ENCODE assay signal across 10 cellular contexts in genomic region chr6:159941286-159942113, GRCh38. TPM values are rescaled to one million over a fixed set of nuclear protein-coding genes. Genes with fewer than 3 reads are reported as not detected.
DNase-seq lines count a peak whose midpoint lies in the region; ATAC-seq and TF ChIP-seq lines count a peak whose summit lies in the region.
"Had no signal": no experiment of that assay in that cellular context is flagged by ENCODE, and none has a peak within 500 bp of the region (broad histone marks: within the 10 kb centered on the region; RNA-seq: fewer than 3 reads in every experiment).

No MANE protein-coding gene starts in this region.

- no peak overlapping the region for H3K27ac Mint-ChIP-seq in chondrocyte (ENCODE audit: unreplicated experiment)
- H3K27ac Mint-ChIP-seq: activated naive CD8-positive, alpha-beta T cell had no signal

- H3K9me3 ChIP-seq in RWPE2 (ENCODE audit: severe bottlenecking) (peaks cover 5% of the 10 kb centered on the region), MG63 (peaks cover 18% of the 10 kb centered on the region)

- peak; percentile 61 for TF ChIP-seq CTCF in RWPE2 (IDR thresholded peaks at IDR 0.05; ENCODE audit: poor library complexity, severe bottlenecking)
- TF ChIP-seq CTCF in chondrocyte (IDR thresholded peaks at IDR 0.05), result peak; percentile 87

- H3K4me1 Mint-ChIP-seq in chondrocyte (ENCODE audit: low read depth), result peaks cover 22% of the 10 kb centered on the region

- H3K27ac ChIP-seq in RWPE2 (ENCODE audit: poor library complexity, severe bottlenecking), result no peak overlapping the region
- H3K27ac ChIP-seq: BLaER1 had no signal

- H3K4me3 ChIP-seq in RWPE2 (ENCODE audit: severe bottlenecking), result no peak overlapping the region
- no peak overlapping the region for H3K4me3 ChIP-seq in MG63
- H3K4me3 ChIP-seq: BLaER1 had no signal

- no peaks in the 10 kb centered on the region for H3K27me3 ChIP-seq in RWPE2 (ENCODE audit: insufficient read depth, poor library complexity, severe bottlenecking)
- no peaks in the 10 kb centered on the region for H3K27me3 ChIP-seq in MG63
- H3K27me3 ChIP-seq: BLaER1 had no signal

- H3K27me3 Mint-ChIP-seq in chondrocyte (ENCODE audit: low read depth), result no peaks in the 10 kb centered on the region
- H3K27me3 Mint-ChIP-seq: activated naive CD8-positive, alpha-beta T cell had no signal

- ATAC-seq in GM19438 (IDR thresholded peaks at IDR 0.05; ENCODE audit: low read depth, unreplicated experiment), result peak; percentile 91
- ATAC-seq in HG03460 (IDR thresholded peaks at IDR 0.05; ENCODE audit: unreplicated experiment), result peak; percentile 82
- ATAC-seq in RWPE2 (ENCODE audit: low read depth), result peak; percentile 66

- no peak overlapping the region for H3K4me3 Mint-ChIP-seq in chondrocyte (ENCODE audit: unreplicated experiment)
- H3K4me3 Mint-ChIP-seq: activated naive CD8-positive, alpha-beta T cell had no signal

- peaks cover 3% of the 10 kb centered on the region for H3K4me1 ChIP-seq in RWPE2 (ENCODE audit: insufficient read depth, poor library complexity, severe bottlenecking)
- H3K4me1 ChIP-seq: BLaER1 had no signal

- peaks cover 5% of the 10 kb centered on the region for H3K36me3 Mint-ChIP-seq in chondrocyte (ENCODE audit: low read depth)

- peak; percentile 41 for DNase-seq in DMS153 (lab: John Stamatoyannopoulos, UW)
- DNase-seq in DMS153 treated with DMSO at 0.1 percent for 48 hours (lab: John Stamatoyannopoulos, UW; ENCODE audit: unreplicated experiment), result no peak
- DNase-seq in RWPE2 (ENCODE audit: low spot score), result no peak
- no peak for DNase-seq in chondrocyte (ENCODE audit: low spot score)
- peak; percentile 37 for DNase-seq in midbrain (lab: John Stamatoyannopoulos, UW)
- no peak for DNase-seq in MG63

- H3K36me3 ChIP-seq in RWPE2 (ENCODE audit: low read depth) (no peaks in the 10 kb centered on the region), MG63 (no peaks in the 10 kb centered on the region)
- H3K36me3 ChIP-seq: BLaER1 had no signal

- H3K9me3 Mint-ChIP-seq in chondrocyte (ENCODE audit: low read depth), result peaks cover 12% of the 10 kb centered on the region

RNA-seq across cellular contexts. Expression of gene IGF2R, which starts 27.4 kb away (rescaled TPM):
- 205 to 247 TPM (median 242 TPM) in 3 replicates for total RNA-seq in chondrocyte
- 33.4 and 35.9 TPM in 2 replicates for total RNA-seq in MG63 (2014; rRNA removed; shearing (Covaris generic); ENCODE audit: low replicate concordance)

RNA-seq across cellular contexts. Expression of gene MAS1, which starts 50.7 kb away (rescaled TPM):
- total RNA-seq in chondrocyte, result not detected in 3 replicates
- total RNA-seq in MG63 (2014; rRNA removed; shearing (Covaris generic); ENCODE audit: low replicate concordance), result not detected in 2 replicates

Comparison
In these comparisons a context has a peak if more than half of its experiments do, and no peak if none do; other contexts are left out.
1. DNase-seq: peak in DMS153 (single experiment) and midbrain (single experiment); none in DMS153 treated with DMSO at 0.1 percent for 48 hours (single experiment), RWPE2 (single experiment), chondrocyte (single experiment) and MG63 (single experiment).
2. Peak in every context shown above with its lines, with median percentiles within 50 percentile points of each other: ATAC-seq.